In the genomic region with DNA sequence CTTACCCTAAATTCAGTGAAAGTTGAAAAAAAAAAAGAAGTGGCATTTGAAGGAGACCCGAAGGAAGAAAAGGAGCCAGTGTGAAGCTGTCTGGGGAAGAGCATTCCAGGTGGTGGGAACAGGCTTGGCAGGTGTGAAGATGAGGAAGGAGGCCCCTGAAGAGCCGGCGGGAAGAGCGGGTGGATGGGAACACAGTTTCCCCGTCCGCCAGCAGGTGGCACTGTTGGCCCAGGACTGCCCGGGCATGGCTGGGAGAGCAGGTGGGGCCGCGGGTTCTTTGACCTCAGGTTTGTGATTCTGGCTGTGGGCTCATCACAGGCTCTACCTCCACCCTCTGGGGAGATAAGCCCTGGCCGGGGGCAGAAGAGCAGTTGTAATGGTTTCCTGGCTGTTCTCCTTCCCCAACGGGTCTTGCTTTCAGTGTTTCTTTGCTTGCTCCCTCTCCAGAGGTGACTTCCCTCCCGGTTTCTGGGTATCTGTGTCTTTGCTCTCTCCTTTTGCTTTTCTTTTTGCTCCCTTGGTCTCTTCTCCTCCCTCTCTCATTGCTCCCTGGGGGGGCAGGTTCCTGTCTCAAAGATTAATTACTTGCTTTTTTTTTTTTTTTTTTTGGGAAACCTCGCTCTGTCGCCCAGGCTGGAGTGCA, we compare ENCODE assay signal across 8 cellular contexts. TPM values are rescaled to one million over a fixed set of nuclear protein-coding genes. Genes with fewer than 3 reads are reported as not detected.
DNase-seq lines count a peak whose midpoint lies in the region; ATAC-seq and FAIRE-seq lines count a peak whose summit lies in the region.

No MANE protein-coding gene starts in this region.

- WGBS in small intestine, 3 donors, result 0 to 17% (median 9%) methylated on average over 12 to 14 of the region's 14 CpGs

- ATAC-seq in HG02610 (IDR thresholded peaks at IDR 0.05; ENCODE audit: unreplicated experiment), result no peak

- H3K4me3 ChIP-seq in small intestine (ENCODE audit: low read depth in 1 of 2, low read length in 2 of 2), result no peak overlapping the region

- no peaks in the 10 kb centered on the region for H3K4me1 ChIP-seq in small intestine (ENCODE audit: control insufficient read depth in 2 of 2, insufficient read depth in 1 of 2, low read depth in 1 of 2, low read length in 1 of 2)

- DNase-seq in NCI-H2081 (lab: John Stamatoyannopoulos, UW), result peak; percentile 22 to 52
- no peak for DNase-seq in NCI-H2081 treated with DMSO at 0.1 percent for 48 hours (lab: John Stamatoyannopoulos, UW)
- peak; percentile 5 for DNase-seq in NCI-H1048 (lab: John Stamatoyannopoulos, UW)
- DNase-seq in UCSD-AML1 (lab: John Stamatoyannopoulos, UW; ENCODE audit: unreplicated experiment), result peak; percentile 76
- peak; percentile 73 for DNase-seq in astrocyte of the hippocampus (ENCODE audit: low read depth, low spot score)
- peak; percentile 69 for DNase-seq in iPS DF 19.7 (ENCODE audit: low read depth, low spot score)
- DNase-seq in small intestine, result peak; percentile 78

- H3K9me3 ChIP-seq in small intestine (ENCODE audit: control insufficient read depth, low read depth), result no peaks in the 10 kb centered on the region

- H3K27me3 ChIP-seq in small intestine (ENCODE audit: control insufficient read depth in 2 of 2, insufficient read depth in 2 of 2, low read length in 2 of 2), result peaks cover 0 to 3% of the 10 kb centered on the region in 2 donors

- H3K36me3 ChIP-seq in small intestine (ENCODE audit: control insufficient read depth in 2 of 2, insufficient read depth in 2 of 2, low read length in 2 of 2), result no peaks in the 10 kb centered on the region

- no peak for FAIRE-seq in small intestine (lab: Jason Lieb, UNC)

- no peak overlapping the region for H3K27ac ChIP-seq in small intestine (ENCODE audit: low read depth in 1 of 2, low read length in 1 of 2)

RNA-seq across cellular contexts. Expression of a gene that starts 32.3 kb away (rescaled TPM):
- polyA plus RNA-seq in small intestine, result 10 to 100 TPM in 1 of 3 donors, 1 to 10 TPM in 2; 4.9 to 10.4 (median 6.5) TPM
